ENCODE assay signal across 20 cellular contexts in the genomic region with DNA sequence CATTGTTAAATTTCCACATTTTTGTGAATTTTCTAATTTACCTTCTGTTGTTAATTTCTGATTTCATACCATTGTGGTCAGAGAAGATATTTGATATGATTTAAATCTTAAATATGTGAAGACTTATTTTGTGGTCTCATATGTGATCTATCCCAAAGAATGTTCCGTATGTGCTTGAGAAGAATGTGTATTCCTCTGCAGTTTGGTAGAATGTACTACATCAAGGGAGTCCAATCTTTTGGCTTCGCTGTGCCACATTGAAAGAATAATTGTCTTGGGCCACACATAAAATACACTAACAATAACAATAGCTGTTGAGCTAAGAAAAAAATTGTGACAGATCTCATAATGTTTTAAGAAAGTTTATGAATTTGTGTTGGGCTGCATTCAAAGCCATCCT.
DNase-seq lines count a peak whose midpoint lies in the region; TF ChIP-seq lines count a peak whose summit lies in the region.
"Had no signal": no experiment of that assay in that cellular context is flagged by ENCODE, and none has a peak within 500 bp of the region (broad histone marks: within the 10 kb centered on the region; RNA-seq: fewer than 3 reads in every experiment).

No MANE protein-coding gene starts in this region.

- DNase-seq in ELR (ENCODE audit: low read depth) (peak; percentile 23), RPMI7951 (ENCODE audit: low read depth) (peak; percentile 28), choroid plexus epithelial cell (ENCODE audit: low read depth) (peak; percentile 75), skeletal muscle cell (ENCODE audit: low read depth) (peak; percentile 46), NCI-H2029 (lab: John Stamatoyannopoulos, UW) (no peak), DMS153 treated with DMSO at 0.1 percent for 48 hours (lab: John Stamatoyannopoulos, UW; ENCODE audit: unreplicated experiment) (no peak), LoVo (ENCODE audit: low spot score) (no peak)
- DNase-seq: activated CD4-positive, alpha-beta T cell treated with anti-CD3 and anti-CD28 coated beads for 48 hours; activated naive CD4-positive, alpha-beta T cell treated with anti-CD3 and anti-CD28 coated beads, Interleukin-2, amount 10 ng/mL, durations not matched to agents 7 days and 5 days; activated T-cell treated with anti-CD3 and anti-CD28 coated beads, Interleukin-2, amount 50 U/mL, for 72 hours; anterior cingulate cortex; cerebellar nuclear complex; gastrocnemius medialis; hypothalamus; islet precursor cell; naive thymus-derived CD4-positive, alpha-beta T cell; NCI-H187; NCI-H526 treated with DMSO at 0.1 percent for 48 hours; ovary; stimulated activated CD4-positive, alpha-beta T cell treated with anti-CD3 and anti-CD28 coated beads, Interleukin-4, amount 100 ng/mL, for 1 hour had no signal

- no peak for TF ChIP-seq CTCF in choroid plexus epithelial cell (conservative IDR thresholded peaks at IDR 0.05; ENCODE audit: low read depth, low read length)

- H3K4me3 ChIP-seq in choroid plexus epithelial cell (ENCODE audit: low read depth, low read length) (no peak overlapping the region), skeletal muscle cell (ENCODE audit: low read depth, low read length) (no peak overlapping the region)
- H3K4me3 ChIP-seq: gastrocnemius medialis, ovary had no signal

Comparison
In these comparisons a context has a peak if more than half of its experiments do, and no peak if none do; other contexts are left out.
1. DNase-seq: peak in ELR (single experiment), RPMI7951 (single experiment), choroid plexus epithelial cell (single experiment) and skeletal muscle cell (single experiment); none in NCI-H2029 (single experiment), DMS153 treated with DMSO at 0.1 percent for 48 hours (single experiment) and LoVo (single experiment).